8 cellular contexts compared by ENCODE assay signal in the genomic region with DNA sequence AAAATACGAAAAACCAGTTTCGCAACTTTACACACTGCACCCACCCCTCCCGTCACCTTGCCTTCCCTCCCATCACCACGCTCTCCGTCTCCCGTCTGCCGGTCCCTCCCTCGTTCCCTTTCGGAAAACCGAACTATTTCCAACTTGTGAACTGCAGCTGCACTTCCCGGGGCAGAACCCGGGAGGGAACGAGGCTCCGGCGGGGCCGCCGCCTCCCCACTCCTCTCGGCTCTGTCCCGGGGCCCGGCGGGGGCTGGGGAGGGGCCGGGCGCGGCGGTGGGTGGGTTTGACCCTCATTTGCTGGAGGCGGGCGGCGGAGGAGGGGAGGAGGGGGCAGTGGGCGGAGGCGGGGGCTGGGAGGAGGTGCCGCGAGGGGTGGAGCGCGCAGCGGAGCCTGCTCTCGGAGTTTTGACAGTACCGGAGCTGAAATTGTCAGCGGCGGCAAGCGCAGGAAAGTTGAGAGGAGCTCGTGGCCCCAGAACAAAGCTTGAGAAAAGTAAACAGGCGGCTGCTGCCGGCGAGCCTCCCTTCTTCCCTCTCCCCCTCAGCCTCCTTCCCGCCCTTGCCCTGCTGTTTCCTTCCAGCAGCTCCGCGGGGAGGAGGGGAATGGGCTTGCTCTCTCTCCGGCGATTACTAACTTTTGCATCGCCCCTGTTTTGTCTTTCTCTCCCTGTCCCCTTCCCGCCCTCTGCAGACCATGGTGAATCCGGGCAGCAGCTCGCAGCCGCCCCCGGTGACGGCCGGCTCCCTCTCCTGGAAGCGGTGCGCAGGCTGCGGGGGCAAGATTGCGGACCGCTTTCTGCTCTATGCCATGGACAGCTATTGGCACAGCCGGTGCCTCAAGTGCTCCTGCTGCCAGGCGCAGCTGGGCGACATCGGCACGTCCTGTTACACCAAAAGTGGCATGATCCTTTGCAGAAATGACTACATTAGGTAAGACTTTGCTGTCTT. TPM values are rescaled to one million over a fixed set of nuclear protein-coding genes. Genes with fewer than 3 reads are reported as not detected.
A peak's percentile ranks its signal among the peaks of the same experiment; 100 is the strongest.
DNase-seq lines count a peak whose midpoint lies in the region; ATAC-seq and TF ChIP-seq lines count a peak whose summit lies in the region.

No MANE protein-coding gene starts in this region.

- TF ChIP-seq CTCF in GM06990 (IDR thresholded peaks at IDR 0.05; ENCODE audit: insufficient read depth, low read length, poor library complexity, severe bottlenecking) (peak; percentile 16), epithelial cell of esophagus (IDR thresholded peaks at IDR 0.05; ENCODE audit: insufficient read depth, low read depth, low read length, missing control alignments) (no peak)

- WGBS in mesodermal cell (ENCODE audit: insufficient coverage in 2 of 2), 2 experiments, result 1% methylated on average over 34 to 44 of the region's 67 CpGs

- H3K4me3 ChIP-seq in GM06990 (replicated peaks; ENCODE audit: low read depth, low read length) (peak overlapping the region; percentile 83), epithelial cell of esophagus (ENCODE audit: low read length) (peak overlapping the region; percentile 79), mesodermal cell (ENCODE audit: extremely low read depth, insufficient read depth, low read length, poor library complexity, severe bottlenecking) (peak overlapping the region; percentile 82)

- no peaks in the 10 kb centered on the region for H3K27me3 ChIP-seq in GM06990 (replicated peaks; ENCODE audit: control insufficient read depth, insufficient read depth, low read length)

- ATAC-seq in HG02610 (IDR thresholded peaks at IDR 0.05; ENCODE audit: unreplicated experiment), result peak; percentile 12

- DNase-seq in GM06990 (ENCODE audit: extremely low read depth, insufficient read length) (peak; percentile 77), NCI-H774 (lab: John Stamatoyannopoulos, UW) (peak; percentile 82), activated T-cell treated with anti-CD3 and anti-CD28 coated beads for 1 hour (ENCODE audit: low read depth) (peak; percentile 62), epithelial cell of esophagus (ENCODE audit: low read depth) (peak; percentile 91), NCI-H2107 (lab: John Stamatoyannopoulos, UW) (no peak)
- DNase-seq in stimulated activated CD8-positive, alpha-beta memory T cell treated with anti-CD3 and anti-CD28 coated beads, Interleukin-4, amount 100 ng/mL, for 48 hours, result peak; percentile 65

- H3K9me3 ChIP-seq in mesodermal cell (ENCODE audit: control insufficient read depth, low read length), result no peaks in the 10 kb centered on the region

- peak overlapping the region; percentile 71 for H3K27ac ChIP-seq in mesodermal cell (ENCODE audit: low read depth, low read length, severe bottlenecking)

- H3K36me3 ChIP-seq in GM06990 (ENCODE audit: control insufficient read depth, insufficient read depth, low read length) (no peaks in the 10 kb centered on the region), mesodermal cell (ENCODE audit: control insufficient read depth, insufficient read depth, low read length) (peaks cover 16% of the 10 kb centered on the region)

- H3K4me1 ChIP-seq in mesodermal cell (ENCODE audit: control insufficient read depth, insufficient read depth, low read length, poor library complexity, severe bottlenecking), result peaks cover 19% of the 10 kb centered on the region

RNA-seq across cellular contexts. Expression of a gene that starts 2.9 kb away (rescaled TPM):
- polyA plus RNA-seq in mesodermal cell (2013, experiment 1 of 2), result 81.6 TPM
- polyA plus RNA-seq in mesodermal cell (2013, experiment 2 of 2), result 72.1 TPM
